In the genomic region with DNA sequence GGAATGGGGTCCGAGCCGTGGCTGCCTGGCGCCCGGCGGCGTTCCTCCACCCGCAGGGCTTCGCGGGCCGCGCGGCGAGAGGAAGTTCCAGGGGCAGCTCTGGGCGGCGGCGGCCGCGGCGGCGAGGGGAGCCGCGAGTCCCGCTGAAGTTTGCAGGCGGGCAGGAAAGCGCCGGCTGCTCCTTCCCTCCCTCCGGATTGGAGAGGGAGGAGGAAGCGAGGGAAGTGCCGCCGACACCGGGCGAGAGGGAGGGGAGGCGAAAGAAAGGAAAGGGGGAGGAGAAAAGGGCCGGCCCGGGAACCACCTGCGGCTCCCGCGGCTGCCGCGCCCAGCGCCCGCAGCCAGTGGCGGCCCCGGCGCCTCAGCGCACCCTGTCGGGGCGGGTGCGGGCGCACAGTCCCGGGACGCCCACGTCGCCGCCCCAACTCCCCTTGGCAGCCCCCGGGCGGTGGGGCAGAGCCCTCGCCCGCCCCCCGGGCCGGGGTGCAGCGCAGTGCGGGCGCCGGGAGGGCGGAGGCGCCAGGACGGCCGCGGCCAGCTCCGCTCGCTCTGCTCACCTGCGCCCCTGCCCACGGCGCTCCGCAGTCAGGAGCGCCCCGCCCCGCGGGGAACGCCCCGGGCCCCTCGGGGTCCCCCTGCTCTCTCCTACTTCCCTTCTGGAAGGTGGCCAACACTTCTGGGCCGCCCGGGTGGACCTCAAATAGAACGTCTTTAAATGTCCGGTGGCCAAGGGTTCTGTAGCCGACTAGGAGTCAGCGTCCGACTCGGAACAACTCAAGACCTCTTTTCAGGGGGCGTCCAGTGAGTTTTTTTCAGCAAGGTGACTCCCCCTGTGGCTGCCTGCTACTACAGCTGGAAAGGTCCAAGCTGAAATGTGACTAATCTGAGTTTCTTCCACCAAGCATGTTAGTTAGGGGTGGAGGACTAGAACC, we compare ENCODE assay signal across 8 cellular contexts.
DNase-seq lines count a peak whose midpoint lies in the region; ATAC-seq and TF ChIP-seq lines count a peak whose summit lies in the region.

No MANE protein-coding gene starts in this region.

- peaks cover 10% of the 10 kb centered on the region for H3K27me3 Mint-ChIP-seq in GM23338 (ENCODE audit: insufficient read depth, low read depth, poor library complexity)

- no peaks in the 10 kb centered on the region for H3K9me2 ChIP-seq in GM23338 (ENCODE audit: insufficient read depth)

- H3K36me3 ChIP-seq in GM23338 (ENCODE audit: insufficient read depth) (no peaks in the 10 kb centered on the region), SJSA1 (peaks cover 7% of the 10 kb centered on the region)

- no peaks in the 10 kb centered on the region for H3F3A ChIP-seq in GM23338 (replicated peaks; ENCODE audit: low read depth)

- no peaks in the 10 kb centered on the region for H4K20me1 ChIP-seq in GM23338 (replicated peaks; ENCODE audit: insufficient read depth)

- H3K36me3 Mint-ChIP-seq in GM23338 (ENCODE audit: low read depth): peaks cover 5% of the 10 kb centered on the region; the same call in 1 of the 3 replicates

- H3K4me3 Mint-ChIP-seq in GM23338: peak overlapping the region; percentile 91

- H3K4me1 ChIP-seq in GM23338 (ENCODE audit: insufficient read depth) (peaks cover 6% of the 10 kb centered on the region), SJSA1 (replicated peaks) (peaks cover 19% of the 10 kb centered on the region)

- H3K27ac ChIP-seq in GM23338 (ENCODE audit: low read depth) (peak overlapping the region; percentile 81), SJSA1 (peak overlapping the region; percentile 30; the same call in 1 of the 2 replicates)

- H3K4me3 ChIP-seq in GM23338: peak overlapping the region; percentile 96
- peak overlapping the region; percentile 97 for H3K4me3 ChIP-seq in SJSA1
- peak overlapping the region; percentile 66 for H3K4me3 ChIP-seq in astrocyte of the spinal cord (ENCODE audit: low read depth, low read length)

- peaks cover 26% of the 10 kb centered on the region for H3K4me1 Mint-ChIP-seq in GM23338

- ATAC-seq in GM23338: peak; percentile 65

- peak; percentile 13 for TF ChIP-seq CTCF in GM10266 (IDR thresholded peaks at IDR 0.05; ENCODE audit: control insufficient read depth, insufficient read depth, low read depth, missing control alignments)
- TF ChIP-seq CTCF in GM23338 (conservative IDR thresholded peaks at IDR 0.05; ENCODE audit: low read depth in 2 of 2): no peak; a peak in 1 of 4 replicates
- TF ChIP-seq CTCF in astrocyte of the spinal cord (IDR thresholded peaks at IDR 0.05; ENCODE audit: low read depth, low read length): peak; percentile 18

- peak overlapping the region; percentile 98 for H2AFZ ChIP-seq in GM23338

- peak overlapping the region; percentile 64; the same call in 1 of the 2 replicates for H3K27ac Mint-ChIP-seq in GM23338

- peak overlapping the region; percentile 74 for H3K4me2 ChIP-seq in GM23338

- H3K9me3 ChIP-seq in SJSA1 (replicated peaks): peaks cover 9% of the 10 kb centered on the region

- in situ Hi-C loops in KBM-7 (cut with MboI; ENCODE audit: low pct_unique_long_range_greater_than_20kb, low sequenced_read_pairs): no loop called here
- in situ Hi-C loops in astrocyte of the spinal cord (cut with HindIII; ENCODE audit: low sequenced_read_pairs): no loop called here

- H3K27me3 ChIP-seq in GM23338 (ENCODE audit: insufficient read depth) (peaks cover 9% of the 10 kb centered on the region; the same call in 1 of the 2 replicates), SJSA1 (replicated peaks) (no peaks in the 10 kb centered on the region)

- H3K79me2 ChIP-seq in GM23338 (replicated peaks; ENCODE audit: insufficient read depth): peaks cover 35% of the 10 kb centered on the region

- DNase-seq in GM10266 (ENCODE audit: extremely low spot score) (peak; percentile 83), GM23338 (ENCODE audit: low spot score) (peak; percentile 91), KBM-7 (peak; percentile 86), SJSA1 (ENCODE audit: low read depth in 1 of 2, low spot score in 2 of 2) (peak; percentile 57 to 69), astrocyte of the spinal cord (ENCODE audit: low read depth, low spot score) (peak; percentile 79), hypothalamus (lab: John Stamatoyannopoulos, UW) (peak in 26 of 51 donors; percentile 8 to 55 (median 34)), renal cortical epithelial cell (ENCODE audit: low read depth) (peak; percentile 53), dedifferentiated amniotic fluid mesenchymal stem cell (ENCODE audit: extremely low spot score) (no peak)

- H3K9me3 Mint-ChIP-seq in GM23338: no peaks in the 10 kb centered on the region

TF ChIP-seq in GM23338, 12 proteins besides CTCF, POLR2A, EP300 and RAD21:
- TF ChIP-seq POLR2AphosphoS5 (IDR thresholded peaks at IDR 0.05; ENCODE audit: low read depth): peak; percentile 50
- TF ChIP-seq STAT1 (IDR thresholded peaks at IDR 0.05; ENCODE audit: unreplicated experiment): no peak

Comparison
In these comparisons a context has a peak if more than half of its experiments do, and no peak if none do; other contexts are left out.
1. CTCF ChIP-seq: peak in GM10266 (single experiment) and astrocyte of the spinal cord (single experiment); none in GM23338 (0 of 2).
2. Peak in every context shown above with its lines, with median percentiles within 50 percentile points of each other: H3K4me3 ChIP-seq.